Comparison of ENCODE assay signal across 9 cellular contexts in genomic region chr4:155889036-155889793, GRCh38. TPM values are rescaled to one million over a fixed set of nuclear protein-coding genes. Genes with fewer than 3 reads are reported as not detected.
A peak's percentile ranks its signal among the peaks of the same experiment; 100 is the strongest.
DNase-seq lines count a peak whose midpoint lies in the region; ATAC-seq and TF ChIP-seq lines count a peak whose summit lies in the region.
"Had no signal": no experiment of that assay in that cellular context is flagged by ENCODE, and none has a peak within 500 bp of the region (broad histone marks: within the 10 kb centered on the region; RNA-seq: fewer than 3 reads in every experiment).

No MANE protein-coding gene starts in this region.

- peaks cover 6% of the 10 kb centered on the region; the same call in 1 of the 2 replicates for H3K4me1 Mint-ChIP-seq in HFFc6 (ENCODE audit: low read depth)
- no peaks in the 10 kb centered on the region for H3K4me1 Mint-ChIP-seq in activated CD8-positive, alpha-beta memory T cell treated with anti-CD3 and anti-CD28 coated beads, Interleukin-2, amount 10 ng/mL, durations not matched to agents 7 days and 5 days

- peak overlapping the region; percentile 2 for H3K27ac ChIP-seq in left ventricle myocardium inferior (replicated peaks)
- H3K27ac ChIP-seq: uterus had no signal

- H3K9me3 Mint-ChIP-seq in HFFc6, result peaks cover 13% of the 10 kb centered on the region; the same call in 1 of the 2 replicates
- peaks cover 2% of the 10 kb centered on the region for H3K9me3 Mint-ChIP-seq in activated CD8-positive, alpha-beta memory T cell treated with anti-CD3 and anti-CD28 coated beads, Interleukin-2, amount 10 ng/mL, durations not matched to agents 7 days and 5 days (ENCODE audit: low read depth)

- H3K4me1 ChIP-seq in left ventricle myocardium inferior, result no peaks in the 10 kb centered on the region
- H3K4me1 ChIP-seq: uterus had no signal

- H3K27me3 Mint-ChIP-seq in HFFc6 (ENCODE audit: insufficient read depth), result peaks cover 3% of the 10 kb centered on the region; the same call in 1 of the 2 replicates
- no peaks in the 10 kb centered on the region for H3K27me3 Mint-ChIP-seq in activated CD8-positive, alpha-beta memory T cell treated with anti-CD3 and anti-CD28 coated beads, Interleukin-2, amount 10 ng/mL, durations not matched to agents 7 days and 5 days

- no peaks in the 10 kb centered on the region for H3K36me3 ChIP-seq in left ventricle myocardium inferior
- H3K36me3 ChIP-seq: uterus had no signal

- no peak for ATAC-seq in activated CD8-positive, alpha-beta memory T cell treated with anti-CD3 and anti-CD28 coated beads, Interleukin-2, amount 10 ng/mL, durations not matched to agents 7 days and 5 days

- no peak overlapping the region for H3K4me3 Mint-ChIP-seq in HFFc6
- H3K4me3 Mint-ChIP-seq in activated CD8-positive, alpha-beta memory T cell treated with anti-CD3 and anti-CD28 coated beads, Interleukin-2, amount 10 ng/mL, durations not matched to agents 7 days and 5 days, result no peak overlapping the region

- intact Hi-C loops in left ventricle myocardium inferior (cut with micrococcal nuclease), result no loop called here

- peaks cover 5% of the 10 kb centered on the region for H3K9me3 ChIP-seq in left ventricle myocardium inferior (replicated peaks)
- H3K9me3 ChIP-seq: uterus had no signal

- CTCF ChIA-PET in activated CD8-positive, alpha-beta memory T cell treated with anti-CD3 and anti-CD28 coated beads, Interleukin-2, amount 10 ng/mL, durations not matched to agents 7 days and 5 days (lab: Charles Lee), result no interaction called here

- H3K4me3 ChIP-seq in left ventricle myocardium inferior, result no peak overlapping the region
- H3K4me3 ChIP-seq: uterus had no signal

- TF ChIP-seq CTCF in HFFc6 (IDR thresholded peaks at IDR 0.05) (no peak), left ventricle myocardium inferior (IDR thresholded peaks at IDR 0.05; ENCODE audit: borderline replicate concordance) (no peak)

- DNase-seq in ELR (ENCODE audit: low read depth) (peak; percentile 60), HFFc6 (peak; percentile 75), NOMO-1 (lab: John Stamatoyannopoulos, UW; ENCODE audit: unreplicated experiment in 2 of 2) (peak; percentile 86 to 97), left ventricle myocardium inferior (no peak), globus pallidus (ENCODE audit: low spot score) (no peak), GM19240 (ENCODE audit: insufficient read length, low spot score) (no peak), NCI-H510A treated with DMSO at 0.1 percent for 48 hours (lab: John Stamatoyannopoulos, UW) (no peak)
- DNase-seq in activated CD8-positive, alpha-beta memory T cell treated with anti-CD3 and anti-CD28 coated beads, Interleukin-2, amount 10 ng/mL, durations not matched to agents 7 days and 5 days, result no peak

- no peak overlapping the region for H3K27ac Mint-ChIP-seq in HFFc6
- no peak overlapping the region for H3K27ac Mint-ChIP-seq in activated CD8-positive, alpha-beta memory T cell treated with anti-CD3 and anti-CD28 coated beads, Interleukin-2, amount 10 ng/mL, durations not matched to agents 7 days and 5 days

- no peaks in the 10 kb centered on the region for H3K27me3 ChIP-seq in left ventricle myocardium inferior (ENCODE audit: low read depth)
- H3K27me3 ChIP-seq: uterus had no signal

- no peaks in the 10 kb centered on the region for H3K36me3 Mint-ChIP-seq in HFFc6 (ENCODE audit: low read depth)
- no peaks in the 10 kb centered on the region for H3K36me3 Mint-ChIP-seq in activated CD8-positive, alpha-beta memory T cell treated with anti-CD3 and anti-CD28 coated beads, Interleukin-2, amount 10 ng/mL, durations not matched to agents 7 days and 5 days

RNA-seq across cellular contexts. Expression of gene TDO2, which starts 14.3 kb away (rescaled TPM):
- under 1 TPM in 1 of 6 experiments, not detected in 5; 0.33 TPM for total RNA-seq in HFFc6 (2021; fragmentation: NEBNext Ultra II Directional; extraction: Animal tissue kit (Norgen Biotek cat#: 25700))
- total RNA-seq in left ventricle myocardium inferior, result not detected
- not detected for total RNA-seq in activated CD8-positive, alpha-beta memory T cell treated with anti-CD3 and anti-CD28 coated beads, Interleukin-2, amount 10 ng/mL, durations not matched to agents 7 days and 5 days

RNA-seq across cellular contexts. Expression of gene ASIC5, which starts 23.1 kb away (rescaled TPM):
- not detected for total RNA-seq in HFFc6 (2021; fragmentation: NEBNext Ultra II Directional; extraction: Animal tissue kit (Norgen Biotek cat#: 25700))
- not detected for total RNA-seq in left ventricle myocardium inferior
- total RNA-seq in activated CD8-positive, alpha-beta memory T cell treated with anti-CD3 and anti-CD28 coated beads, Interleukin-2, amount 10 ng/mL, durations not matched to agents 7 days and 5 days, result not detected
- total RNA-seq: uterus had no signal

Comparison
In these comparisons a context has a peak if more than half of its experiments do, and no peak if none do; other contexts are left out.
1. DNase-seq: peak in ELR (single experiment), HFFc6 (single experiment) and NOMO-1 (2 of 2); none in left ventricle myocardium inferior (single experiment), globus pallidus (single experiment), GM19240 (single experiment), NCI-H510A treated with DMSO at 0.1 percent for 48 hours (single experiment) and activated CD8-positive, alpha-beta memory T cell treated with anti-CD3 and anti-CD28 coated beads, Interleukin-2, amount 10 ng/mL, durations not matched to agents 7 days and 5 days (single experiment).